29 cellular contexts compared by ENCODE assay signal in the genomic region with DNA sequence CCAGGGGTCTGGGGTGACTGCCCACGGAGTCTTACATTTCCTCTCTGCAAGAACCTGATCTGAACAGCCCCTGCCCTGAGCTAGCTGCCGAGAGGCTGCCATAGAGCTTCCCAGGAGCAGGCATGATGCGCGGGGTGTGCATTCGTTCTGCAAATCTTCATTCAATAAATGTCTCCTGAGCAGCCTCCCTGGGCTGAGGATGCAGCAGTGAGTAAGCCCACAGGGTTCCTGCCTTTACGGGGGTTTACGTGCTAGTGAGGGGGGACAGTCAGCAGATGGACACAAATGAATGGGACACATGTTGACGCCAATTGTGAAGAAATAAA. TPM values are rescaled to one million over a fixed set of nuclear protein-coding genes. Genes with fewer than 3 reads are reported as not detected.
DNase-seq lines count a peak whose midpoint lies in the region; ATAC-seq and TF ChIP-seq lines count a peak whose summit lies in the region.
"Had no signal": no experiment of that assay in that cellular context is flagged by ENCODE, and none has a peak within 500 bp of the region (broad histone marks: within the 10 kb centered on the region; RNA-seq: fewer than 3 reads in every experiment).

No MANE protein-coding gene starts in this region.

- no peak for DNase-seq in activated naive CD4-positive, alpha-beta T cell treated with Interleukin-2 at 50 U/mL for 16 hours
- DNase-seq in endothelial cell (ENCODE audit: low spot score) = no peak
- DNase-seq in brain microvascular endothelial cell = no peak
- DNase-seq in thyroid gland = no peak
- DNase-seq in left cardiac atrium = no peak
- DNase-seq: 8988T; ACHN; BE2C; C1 segment of cervical spinal cord; CD4-positive, alpha-beta memory T cell; CD4-positive, CD25-positive, alpha-beta regulatory T cell; CD8-positive, alpha-beta memory T cell; COR-L47; DMS 273 treated with DMSO at 0.1 percent for 48 hours; DMS153; DMS53; DMS79; DND-41; EL; GDM1 had no signal

- no peak for TF ChIP-seq CTCF in endothelial cell (IDR thresholded peaks at IDR 0.05; ENCODE audit: unreplicated experiment)
- TF ChIP-seq CTCF in neural cell (IDR thresholded peaks at IDR 0.05; ENCODE audit: poor library complexity, severe bottlenecking) = no peak
- TF ChIP-seq CTCF in brain microvascular endothelial cell (IDR thresholded peaks at IDR 0.05; ENCODE audit: low read depth, low read length, missing control alignments) = no peak
- TF ChIP-seq CTCF in thyroid gland (IDR thresholded peaks at IDR 0.05) = no peak

- WGBS in thyroid gland, 2 donors = 34 to 55% methylated on average over 7 to 8 of the region's 8 CpGs

- no peaks in the 10 kb centered on the region for H3K9me3 Mint-ChIP-seq in activated naive CD4-positive, alpha-beta T cell treated with anti-CD3 and anti-CD28 coated beads, Interleukin-2, amount 50 U/mL, for 24 hours
- H3K9me3 Mint-ChIP-seq in endothelial cell (ENCODE audit: unreplicated experiment) = peaks cover 3% of the 10 kb centered on the region

- H4K20me1 ChIP-seq in neural cell (ENCODE audit: insufficient read depth) = peaks cover 6% of the 10 kb centered on the region

- H2AFZ ChIP-seq in neural cell (ENCODE audit: low read depth, low read length) = no peak overlapping the region

- H3K27me3 ChIP-seq in neural cell (ENCODE audit: insufficient read depth, low read depth, low read length) = peaks cover 53% of the 10 kb centered on the region
- H3K27me3 ChIP-seq in brain microvascular endothelial cell (replicated peaks) = peaks cover 37% of the 10 kb centered on the region
- peaks cover 25% of the 10 kb centered on the region for H3K27me3 ChIP-seq in thyroid gland

- H3K27ac Mint-ChIP-seq in activated naive CD4-positive, alpha-beta T cell treated with anti-CD3 and anti-CD28 coated beads, Interleukin-2, amount 50 U/mL, for 24 hours = peak overlapping the region; percentile 65
- H3K27ac Mint-ChIP-seq in endothelial cell (ENCODE audit: unreplicated experiment) = peak overlapping the region; percentile 54
- H3K27ac Mint-ChIP-seq: CD14-positive monocyte; CD4-positive, CD25-positive, alpha-beta regulatory T cell had no signal

- no peak for TF ChIP-seq POLR2A in thyroid gland (IDR thresholded peaks at IDR 0.05)

- no peaks in the 10 kb centered on the region for H3K9me3 ChIP-seq in neural cell (ENCODE audit: low read length)
- H3K9me3 ChIP-seq in thyroid gland = no peaks in the 10 kb centered on the region
- H3K9me3 ChIP-seq: BE2C had no signal

- peaks cover 0 to 4% of the 10 kb centered on the region in 2 donors for H3K4me1 ChIP-seq in thyroid gland
- H3K4me1 ChIP-seq: BE2C had no signal

- H3K27ac ChIP-seq in neural cell (ENCODE audit: low read length) (no peak overlapping the region), brain microvascular endothelial cell (no peak overlapping the region), thyroid gland (no peak overlapping the region)
- H3K27ac ChIP-seq: BLaER1 had no signal

- in situ Hi-C loops in brain microvascular endothelial cell (cut with HindIII; ENCODE audit: low pct_ligation_motif_present, low sequenced_read_pairs) = no loop called here

- no peak for TF ChIP-seq RAD21 in neural cell (conservative IDR thresholded peaks at IDR 0.05)

- ATAC-seq in left cardiac atrium = no peak
- ATAC-seq: GM12878 had no signal

- H3K9ac ChIP-seq in neural cell (ENCODE audit: low read length) = no peak overlapping the region
- H3K9ac ChIP-seq: BLaER1 had no signal

- H3K36me3 ChIP-seq in neural cell (ENCODE audit: insufficient read depth, low read length) (no peaks in the 10 kb centered on the region), brain microvascular endothelial cell (replicated peaks) (no peaks in the 10 kb centered on the region), thyroid gland (no peaks in the 10 kb centered on the region)
- H3K36me3 ChIP-seq: BE2C, BLaER1 had no signal

- H3K4me3 ChIP-seq in neural cell (ENCODE audit: low read length) (peak overlapping the region; percentile 22), brain microvascular endothelial cell (ENCODE audit: low read depth, low read length) (no peak overlapping the region), thyroid gland (replicated peaks in 1 of 3) (no peak overlapping the region)
- H3K4me3 ChIP-seq: BLaER1, GM12878 had no signal

- TF ChIP-seq EP300 in neural cell (conservative IDR thresholded peaks at IDR 0.05; ENCODE audit: poor library complexity, severe bottlenecking) = no peak

- H3K9me2 ChIP-seq in neural cell (ENCODE audit: insufficient read depth, low read length) = no peaks in the 10 kb centered on the region

- H3K36me3 Mint-ChIP-seq in activated naive CD4-positive, alpha-beta T cell treated with anti-CD3 and anti-CD28 coated beads, Interleukin-2, amount 50 U/mL, for 24 hours = no peaks in the 10 kb centered on the region
- peaks cover 12% of the 10 kb centered on the region for H3K36me3 Mint-ChIP-seq in endothelial cell (ENCODE audit: low read depth, unreplicated experiment)
- H3K36me3 Mint-ChIP-seq: CD4-positive, alpha-beta memory T cell; CD4-positive, CD25-positive, alpha-beta regulatory T cell had no signal

- no peaks in the 10 kb centered on the region for H3F3A ChIP-seq in neural cell (ENCODE audit: insufficient read depth, low read length, poor library complexity, severe bottlenecking)

- H3K79me2 ChIP-seq in neural cell (replicated peaks; ENCODE audit: insufficient read depth, low read length) = no peaks in the 10 kb centered on the region

- H3K4me3 Mint-ChIP-seq in activated naive CD4-positive, alpha-beta T cell treated with anti-CD3 and anti-CD28 coated beads, Interleukin-2, amount 50 U/mL, for 24 hours = no peak overlapping the region
- H3K4me3 Mint-ChIP-seq in endothelial cell (ENCODE audit: unreplicated experiment) = no peak overlapping the region
- H3K4me3 Mint-ChIP-seq: CD4-positive, alpha-beta memory T cell had no signal

- H3K27me3 Mint-ChIP-seq in activated naive CD4-positive, alpha-beta T cell treated with anti-CD3 and anti-CD28 coated beads, Interleukin-2, amount 50 U/mL, for 24 hours = peaks cover 40% of the 10 kb centered on the region
- H3K27me3 Mint-ChIP-seq in endothelial cell (ENCODE audit: unreplicated experiment) = peaks cover 42% of the 10 kb centered on the region

- H3K4me2 ChIP-seq in neural cell (ENCODE audit: low read length) = no peak overlapping the region
- H3K4me2 ChIP-seq: BLaER1 had no signal

- H3K4me1 Mint-ChIP-seq in activated naive CD4-positive, alpha-beta T cell treated with anti-CD3 and anti-CD28 coated beads, Interleukin-2, amount 50 U/mL, for 24 hours = peaks cover 21% of the 10 kb centered on the region
- peaks cover 15% of the 10 kb centered on the region for H3K4me1 Mint-ChIP-seq in endothelial cell (ENCODE audit: unreplicated experiment)

- intact Hi-C loops in thyroid gland (cut with DNase I) (no loop called here), left cardiac atrium (cut with DNase I) (no loop called here)

TF ChIP-seq in neural cell, 6 proteins besides CTCF, POLR2A, EP300 and RAD21:
- no peak for TF ChIP-seq EZH2 (IDR thresholded peaks at IDR 0.05; ENCODE audit: borderline replicate concordance, insufficient read depth, low read length, poor library complexity, severe bottlenecking)
- no peak for TF ChIP-seq POLR2AphosphoS5 (IDR thresholded peaks at IDR 0.05)
- no peak for TF ChIP-seq TAF1 (IDR thresholded peaks at IDR 0.05; ENCODE audit: low read depth)
- TF ChIP-seq, protein P1, sequence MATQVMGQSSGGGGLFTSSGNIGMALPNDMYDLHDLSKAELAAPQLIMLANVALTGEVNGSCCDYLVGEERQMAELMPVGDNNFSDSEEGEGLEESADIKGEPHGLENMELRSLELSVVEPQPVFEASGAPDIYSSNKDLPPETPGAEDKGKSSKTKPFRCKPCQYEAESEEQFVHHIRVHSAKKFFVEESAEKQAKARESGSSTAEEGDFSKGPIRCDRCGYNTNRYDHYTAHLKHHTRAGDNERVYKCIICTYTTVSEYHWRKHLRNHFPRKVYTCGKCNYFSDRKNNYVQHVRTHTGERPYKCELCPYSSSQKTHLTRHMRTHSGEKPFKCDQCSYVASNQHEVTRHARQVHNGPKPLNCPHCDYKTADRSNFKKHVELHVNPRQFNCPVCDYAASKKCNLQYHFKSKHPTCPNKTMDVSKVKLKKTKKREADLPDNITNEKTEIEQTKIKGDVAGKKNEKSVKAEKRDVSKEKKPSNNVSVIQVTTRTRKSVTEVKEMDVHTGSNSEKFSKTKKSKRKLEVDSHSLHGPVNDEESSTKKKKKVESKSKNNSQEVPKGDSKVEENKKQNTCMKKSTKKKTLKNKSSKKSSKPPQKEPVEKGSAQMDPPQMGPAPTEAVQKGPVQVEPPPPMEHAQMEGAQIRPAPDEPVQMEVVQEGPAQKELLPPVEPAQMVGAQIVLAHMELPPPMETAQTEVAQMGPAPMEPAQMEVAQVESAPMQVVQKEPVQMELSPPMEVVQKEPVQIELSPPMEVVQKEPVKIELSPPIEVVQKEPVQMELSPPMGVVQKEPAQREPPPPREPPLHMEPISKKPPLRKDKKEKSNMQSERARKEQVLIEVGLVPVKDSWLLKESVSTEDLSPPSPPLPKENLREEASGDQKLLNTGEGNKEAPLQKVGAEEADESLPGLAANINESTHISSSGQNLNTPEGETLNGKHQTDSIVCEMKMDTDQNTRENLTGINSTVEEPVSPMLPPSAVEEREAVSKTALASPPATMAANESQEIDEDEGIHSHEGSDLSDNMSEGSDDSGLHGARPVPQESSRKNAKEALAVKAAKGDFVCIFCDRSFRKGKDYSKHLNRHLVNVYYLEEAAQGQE (IDR thresholded peaks at IDR 0.05; ENCODE audit: borderline replicate concordance) = no peak

RNA-seq across cellular contexts. Expression of a gene that starts 1.6 kb away (rescaled TPM):
- not detected for total RNA-seq in endothelial cell (ENCODE audit: unreplicated experiment)
- polyA plus RNA-seq in neural cell = 4.5 and 7.1 TPM in 2 replicates
- polyA minus RNA-seq in neural cell = 9.5 and 11.8 TPM in 2 replicates
- total RNA-seq in thyroid gland = not detected
- total RNA-seq in left cardiac atrium = not detected
- total RNA-seq: CD4-positive, alpha-beta memory T cell; CD4-positive, CD25-positive, alpha-beta regulatory T cell; CD8-positive, alpha-beta memory T cell; Daoy; G401; GM12878 had no signal
- polyA plus RNA-seq: AG04450; CD14-positive monocyte; CD4-positive, alpha-beta memory T cell; CD4-positive, CD25-positive, alpha-beta regulatory T cell; CD8-positive, alpha-beta memory T cell had no signal

RNA-seq across cellular contexts. Expression of a gene that starts 16.8 kb away (rescaled TPM):
- total RNA-seq in endothelial cell (ENCODE audit: unreplicated experiment) (20.2 TPM), thyroid gland (100 to 1,000 TPM in 2 of 4 donors, 10 to 100 TPM in 2; 52.1 to 178 (median 100) TPM), left cardiac atrium (10 to 100 TPM; 58.4 to 60.5 TPM)
- polyA plus RNA-seq in neural cell = 47.7 and 48.1 TPM in 2 replicates
- polyA minus RNA-seq in neural cell = 21.8 and 23.4 TPM in 2 replicates

RNA-seq across cellular contexts. Expression of a gene that starts 19.9 kb away (rescaled TPM):
- total RNA-seq in endothelial cell (ENCODE audit: unreplicated experiment) (not detected), thyroid gland (not detected), left cardiac atrium (not detected)
- 0.19 and 3.0 TPM in 2 replicates for polyA plus RNA-seq in neural cell
- not detected in 2 replicates for polyA minus RNA-seq in neural cell
- total RNA-seq: A673; CD4-positive, alpha-beta memory T cell; CD4-positive, CD25-positive, alpha-beta regulatory T cell; CD8-positive, alpha-beta memory T cell; Daoy; G401; GM12878 had no signal
- polyA plus RNA-seq: AG04450; CD14-positive monocyte; CD4-positive, alpha-beta memory T cell; CD4-positive, CD25-positive, alpha-beta regulatory T cell; CD8-positive, alpha-beta memory T cell; GM12878 had no signal

RNA-seq across cellular contexts. Expression of a gene that starts 31.7 kb away (rescaled TPM):
- total RNA-seq in endothelial cell (ENCODE audit: unreplicated experiment) (8.7 TPM), thyroid gland (10 to 100 TPM in 2 of 4 donors, 1 to 10 TPM in 2; 2.1 to 12.0 (median 6.5) TPM), left cardiac atrium (1 to 10 TPM; 5.3 to 9.0 TPM)
- 0.37 and 0.68 TPM in 2 replicates for polyA plus RNA-seq in neural cell
- polyA minus RNA-seq in neural cell = 1.5 and 1.9 TPM in 2 replicates

RNA-seq across cellular contexts. Expression of a gene that starts 37.1 kb away (rescaled TPM):
- total RNA-seq in endothelial cell (ENCODE audit: unreplicated experiment) = 56.2 TPM
- 119 and 188 TPM in 2 replicates for polyA plus RNA-seq in neural cell
- 78.9 and 83.9 TPM in 2 replicates for polyA minus RNA-seq in neural cell
- total RNA-seq in thyroid gland = 10 to 100 TPM in 2 of 4 donors, 1 to 10 TPM in 2; 5.7 to 13.3 (median 9.8) TPM
- total RNA-seq in left cardiac atrium = 10 to 100 TPM; 18.1 to 29.9 TPM
